In genomic region chr1:85245456-85245855, GRCh38 we compare ENCODE assay signal across 1 cellular context.
TF ChIP-seq lines count a peak whose summit lies in the region.

No MANE protein-coding gene starts in this region.

TF ChIP-seq in IMR-90, 13 proteins besides CTCF, POLR2A, EP300 and RAD21:
- TF ChIP-seq RCOR1 (IDR thresholded peaks at IDR 0.05; ENCODE audit: insufficient replicate concordance, low read length) (no peak), FOS (IDR thresholded peaks at IDR 0.05; ENCODE audit: low read depth, low read length) (no peak), MAZ (IDR thresholded peaks at IDR 0.05; ENCODE audit: borderline replicate concordance, low read depth, low read length) (no peak), SMC3 (IDR thresholded peaks at IDR 0.05; ENCODE audit: low read depth, low read length) (no peak), MAFK (IDR thresholded peaks at IDR 0.05; ENCODE audit: low read depth, low read length) (no peak), CHD1 (IDR thresholded peaks at IDR 0.05; ENCODE audit: low read depth, low read length) (no peak), CEBPB (IDR thresholded peaks at IDR 0.05; ENCODE audit: low read depth, low read length) (no peak), RFX5 (IDR thresholded peaks at IDR 0.05; ENCODE audit: low read depth, low read length) (no peak), NFE2L2 (IDR thresholded peaks at IDR 0.05; ENCODE audit: low read depth, low read length) (no peak), MXI1 (IDR thresholded peaks at IDR 0.05; ENCODE audit: borderline replicate concordance, low read depth, low read length) (no peak), BHLHE40 (IDR thresholded peaks at IDR 0.05; ENCODE audit: low read depth, low read length) (no peak)
- TF ChIP-seq, protein P1, sequence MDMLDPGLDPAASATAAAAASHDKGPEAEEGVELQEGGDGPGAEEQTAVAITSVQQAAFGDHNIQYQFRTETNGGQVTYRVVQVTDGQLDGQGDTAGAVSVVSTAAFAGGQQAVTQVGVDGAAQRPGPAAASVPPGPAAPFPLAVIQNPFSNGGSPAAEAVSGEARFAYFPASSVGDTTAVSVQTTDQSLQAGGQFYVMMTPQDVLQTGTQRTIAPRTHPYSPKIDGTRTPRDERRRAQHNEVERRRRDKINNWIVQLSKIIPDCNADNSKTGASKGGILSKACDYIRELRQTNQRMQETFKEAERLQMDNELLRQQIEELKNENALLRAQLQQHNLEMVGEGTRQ (IDR thresholded peaks at IDR 0.05; ENCODE audit: low read depth, low read length) = no peak
- TF ChIP-seq, protein P2, sequence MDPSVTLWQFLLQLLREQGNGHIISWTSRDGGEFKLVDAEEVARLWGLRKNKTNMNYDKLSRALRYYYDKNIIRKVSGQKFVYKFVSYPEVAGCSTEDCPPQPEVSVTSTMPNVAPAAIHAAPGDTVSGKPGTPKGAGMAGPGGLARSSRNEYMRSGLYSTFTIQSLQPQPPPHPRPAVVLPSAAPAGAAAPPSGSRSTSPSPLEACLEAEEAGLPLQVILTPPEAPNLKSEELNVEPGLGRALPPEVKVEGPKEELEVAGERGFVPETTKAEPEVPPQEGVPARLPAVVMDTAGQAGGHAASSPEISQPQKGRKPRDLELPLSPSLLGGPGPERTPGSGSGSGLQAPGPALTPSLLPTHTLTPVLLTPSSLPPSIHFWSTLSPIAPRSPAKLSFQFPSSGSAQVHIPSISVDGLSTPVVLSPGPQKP (IDR thresholded peaks at IDR 0.05; ENCODE audit: borderline replicate concordance, low read depth, low read length) = no peak
TF ChIP-seq in IMR-90: peak in this region for 0.
